Comparison of ENCODE assay signal across 1 cellular context in the genomic region with DNA sequence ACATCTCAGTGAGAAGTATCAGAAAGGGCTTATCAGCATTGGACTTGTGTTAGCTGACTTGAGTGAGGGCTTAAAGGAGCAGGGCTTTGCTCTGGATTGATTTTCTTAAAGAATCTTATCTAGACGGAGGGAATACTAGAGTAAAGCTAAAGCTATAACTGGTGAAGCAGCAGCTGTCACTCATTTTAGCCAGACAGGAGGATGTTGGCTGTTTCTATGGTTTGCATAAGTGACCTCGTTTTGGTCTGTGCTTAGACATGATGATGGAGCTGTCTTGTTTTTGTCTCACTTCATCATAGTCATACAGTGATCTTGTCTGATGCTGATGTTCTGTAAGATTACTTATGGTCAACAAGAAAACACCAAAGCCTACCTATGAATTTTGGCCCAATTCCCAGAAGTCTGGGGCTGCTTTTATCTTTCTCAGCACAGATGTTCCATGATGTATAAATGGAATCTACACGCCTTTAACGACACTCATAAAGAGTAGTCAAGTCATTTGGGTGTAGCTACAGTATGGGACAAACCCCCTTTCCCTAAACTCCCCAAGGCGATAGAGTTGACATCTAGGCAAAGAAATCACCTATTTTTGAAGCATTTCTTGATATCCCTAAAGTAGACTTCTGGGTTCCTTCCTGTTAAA.
A peak's percentile ranks its signal among the peaks of the same experiment; 100 is the strongest.
TF ChIP-seq lines count a peak whose summit lies in the region.

No MANE protein-coding gene starts in this region.

TF ChIP-seq in K562, 482 proteins besides CTCF, POLR2A, EP300 and RAD21 (continued from another document and continues in another):
- TF ChIP-seq, protein P1, sequence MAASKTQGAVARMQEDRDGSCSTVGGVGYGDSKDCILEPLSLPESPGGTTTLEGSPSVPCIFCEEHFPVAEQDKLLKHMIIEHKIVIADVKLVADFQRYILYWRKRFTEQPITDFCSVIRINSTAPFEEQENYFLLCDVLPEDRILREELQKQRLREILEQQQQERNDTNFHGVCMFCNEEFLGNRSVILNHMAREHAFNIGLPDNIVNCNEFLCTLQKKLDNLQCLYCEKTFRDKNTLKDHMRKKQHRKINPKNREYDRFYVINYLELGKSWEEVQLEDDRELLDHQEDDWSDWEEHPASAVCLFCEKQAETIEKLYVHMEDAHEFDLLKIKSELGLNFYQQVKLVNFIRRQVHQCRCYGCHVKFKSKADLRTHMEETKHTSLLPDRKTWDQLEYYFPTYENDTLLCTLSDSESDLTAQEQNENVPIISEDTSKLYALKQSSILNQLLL (CRISPR knock-in tag; IDR thresholded peaks at IDR 0.05; ENCODE audit: borderline replicate concordance) = no peak
- TF ChIP-seq MXI1 (IDR thresholded peaks at IDR 0.05; ENCODE audit: low read depth, low read length) (no peak), ZNF12 (CRISPR knock-in tag; IDR thresholded peaks at IDR 0.05) (no peak), RBFOX2 (IDR thresholded peaks at IDR 0.05; ENCODE audit: low read depth, low read length) (0 out of 2 replicates have a peak, but pooled peaks have one; percentile 20), CREM (IDR thresholded peaks at IDR 0.05; ENCODE audit: low read depth) (peak; percentile 56; the same call in 1 of the 2 replicates), KLF13 (tag; IDR thresholded peaks at IDR 0.05; ENCODE audit: borderline replicate concordance, low read depth) (no peak), PML (IDR thresholded peaks at IDR 0.05; ENCODE audit: low read length) (peak; percentile 59; the same call in 1 of the 2 replicates), ZNF507 (tag; conservative IDR thresholded peaks at IDR 0.05) (no peak), BRCA1 (IDR thresholded peaks at IDR 0.05) (no peak), BRCA1 (CRISPR knock-in tag; IDR thresholded peaks at IDR 0.05) (no peak), SMAD2 (IDR thresholded peaks at IDR 0.05; ENCODE audit: low read depth, low read length) (no peak), TAF9B (IDR thresholded peaks at IDR 0.05; ENCODE audit: partially characterized antibody) (peak; percentile 50), CSDE1 (IDR thresholded peaks at IDR 0.05) (no peak), ZNF184 (CRISPR knock-in tag; IDR thresholded peaks at IDR 0.05) (no peak), ZC3H11A (IDR thresholded peaks at IDR 0.05; ENCODE audit: low read depth, low read length) (no peak), NR1H2 (CRISPR knock-in tag; IDR thresholded peaks at IDR 0.05) (no peak), ZNF444 (CRISPR knock-in tag; IDR thresholded peaks at IDR 0.05) (no peak), ZFP36 (IDR thresholded peaks at IDR 0.05; ENCODE audit: low read depth, low read length, partially characterized antibody) (no peak), XRCC4 (IDR thresholded peaks at IDR 0.05; ENCODE audit: extremely low read depth, insufficient read depth, insufficient read length) (no peak), SRSF9 (IDR thresholded peaks at IDR 0.05; ENCODE audit: borderline replicate concordance, low read depth, low read length) (no peak), NFE2 (IDR thresholded peaks at IDR 0.05; ENCODE audit: low read depth) (peak; percentile 76), PCBP1 (IDR thresholded peaks at IDR 0.05; ENCODE audit: low read depth, low read length, poor library complexity, severe bottlenecking) (no peak), ZNF764 (CRISPR knock-in tag; IDR thresholded peaks at IDR 0.05; ENCODE audit: low read depth) (no peak), CBFA2T2 (conservative IDR thresholded peaks at IDR 0.05) (peak; percentile 85), CBX5 (IDR thresholded peaks at IDR 0.05; ENCODE audit: borderline replicate concordance, low read depth) (no peak), JUND (IDR thresholded peaks at IDR 0.05; ENCODE audit: borderline replicate concordance, low read depth, low read length) (peak; percentile 44), JUND (tag; IDR thresholded peaks at IDR 0.05; ENCODE audit: borderline replicate concordance, low read depth, low read length) (peak; percentile 76; the same call in 2 of the 3 replicates), U2AF1 (optimal IDR thresholded peaks at IDR 0.05; ENCODE audit: low read depth, low read length) (no peak), YY1 (IDR thresholded peaks at IDR 0.05; ENCODE audit: borderline replicate concordance in 1 of 3, control insufficient read depth in 1 of 3, extremely low read depth in 1 of 3, insufficient read depth in 3 of 3, insufficient read length in 1 of 3, insufficient replicate concordance in 2 of 3, low read depth in 1 of 3, low read length in 2 of 3) (no peak), ZNF79 (CRISPR knock-in tag; IDR thresholded peaks at IDR 0.05; ENCODE audit: low read depth) (no peak), KLF16 (IDR thresholded peaks at IDR 0.05) (0 out of 2 replicates have a peak, but pooled peaks have one; percentile 52), CHD2 (IDR thresholded peaks at IDR 0.05; ENCODE audit: low read depth, low read length) (no peak), XRCC3 (IDR thresholded peaks at IDR 0.05) (no peak), SMARCA5 (IDR thresholded peaks at IDR 0.05) (no peak), SIN3A (IDR thresholded peaks at IDR 0.05; ENCODE audit: borderline replicate concordance in 2 of 2, control insufficient read depth in 1 of 2, low read depth in 2 of 2, low read length in 2 of 2) (no peak), BRD9 (IDR thresholded peaks at IDR 0.05; ENCODE audit: low read depth, partially characterized antibody) (peak; percentile 68), MCM3 (IDR thresholded peaks at IDR 0.05) (no peak)
- TF ChIP-seq, protein P2, sequence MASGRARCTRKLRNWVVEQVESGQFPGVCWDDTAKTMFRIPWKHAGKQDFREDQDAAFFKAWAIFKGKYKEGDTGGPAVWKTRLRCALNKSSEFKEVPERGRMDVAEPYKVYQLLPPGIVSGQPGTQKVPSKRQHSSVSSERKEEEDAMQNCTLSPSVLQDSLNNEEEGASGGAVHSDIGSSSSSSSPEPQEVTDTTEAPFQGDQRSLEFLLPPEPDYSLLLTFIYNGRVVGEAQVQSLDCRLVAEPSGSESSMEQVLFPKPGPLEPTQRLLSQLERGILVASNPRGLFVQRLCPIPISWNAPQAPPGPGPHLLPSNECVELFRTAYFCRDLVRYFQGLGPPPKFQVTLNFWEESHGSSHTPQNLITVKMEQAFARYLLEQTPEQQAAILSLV (tag; IDR thresholded peaks at IDR 0.05) = no peak
- TF ChIP-seq, protein P3, sequence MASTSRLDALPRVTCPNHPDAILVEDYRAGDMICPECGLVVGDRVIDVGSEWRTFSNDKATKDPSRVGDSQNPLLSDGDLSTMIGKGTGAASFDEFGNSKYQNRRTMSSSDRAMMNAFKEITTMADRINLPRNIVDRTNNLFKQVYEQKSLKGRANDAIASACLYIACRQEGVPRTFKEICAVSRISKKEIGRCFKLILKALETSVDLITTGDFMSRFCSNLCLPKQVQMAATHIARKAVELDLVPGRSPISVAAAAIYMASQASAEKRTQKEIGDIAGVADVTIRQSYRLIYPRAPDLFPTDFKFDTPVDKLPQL (IDR thresholded peaks at IDR 0.05; ENCODE audit: extremely low read depth, insufficient read length) = no peak
- TF ChIP-seq, protein P4, sequence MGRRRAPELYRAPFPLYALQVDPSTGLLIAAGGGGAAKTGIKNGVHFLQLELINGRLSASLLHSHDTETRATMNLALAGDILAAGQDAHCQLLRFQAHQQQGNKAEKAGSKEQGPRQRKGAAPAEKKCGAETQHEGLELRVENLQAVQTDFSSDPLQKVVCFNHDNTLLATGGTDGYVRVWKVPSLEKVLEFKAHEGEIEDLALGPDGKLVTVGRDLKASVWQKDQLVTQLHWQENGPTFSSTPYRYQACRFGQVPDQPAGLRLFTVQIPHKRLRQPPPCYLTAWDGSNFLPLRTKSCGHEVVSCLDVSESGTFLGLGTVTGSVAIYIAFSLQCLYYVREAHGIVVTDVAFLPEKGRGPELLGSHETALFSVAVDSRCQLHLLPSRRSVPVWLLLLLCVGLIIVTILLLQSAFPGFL (CRISPR knock-in tag; IDR thresholded peaks at IDR 0.05) = no peak
- TF ChIP-seq, protein P5, sequence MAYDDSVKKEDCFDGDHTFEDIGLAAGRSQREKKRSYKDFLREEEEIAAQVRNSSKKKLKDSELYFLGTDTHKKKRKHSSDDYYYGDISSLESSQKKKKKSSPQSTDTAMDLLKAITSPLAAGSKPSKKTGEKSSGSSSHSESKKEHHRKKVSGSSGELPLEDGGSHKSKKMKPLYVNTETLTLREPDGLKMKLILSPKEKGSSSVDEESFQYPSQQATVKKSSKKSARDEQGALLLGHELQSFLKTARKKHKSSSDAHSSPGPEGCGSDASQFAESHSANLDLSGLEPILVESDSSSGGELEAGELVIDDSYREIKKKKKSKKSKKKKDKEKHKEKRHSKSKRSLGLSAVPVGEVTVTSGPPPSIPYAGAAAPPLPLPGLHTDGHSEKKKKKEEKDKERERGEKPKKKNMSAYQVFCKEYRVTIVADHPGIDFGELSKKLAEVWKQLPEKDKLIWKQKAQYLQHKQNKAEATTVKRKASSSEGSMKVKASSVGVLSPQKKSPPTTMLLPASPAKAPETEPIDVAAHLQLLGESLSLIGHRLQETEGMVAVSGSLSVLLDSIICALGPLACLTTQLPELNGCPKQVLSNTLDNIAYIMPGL (CRISPR knock-in tag; IDR thresholded peaks at IDR 0.05) = no peak
- TF ChIP-seq, protein P6, sequence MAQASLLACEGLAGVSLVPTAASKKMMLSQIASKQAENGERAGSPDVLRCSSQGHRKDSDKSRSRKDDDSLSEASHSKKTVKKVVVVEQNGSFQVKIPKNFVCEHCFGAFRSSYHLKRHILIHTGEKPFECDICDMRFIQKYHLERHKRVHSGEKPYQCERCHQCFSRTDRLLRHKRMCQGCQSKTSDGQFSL (CRISPR knock-in tag; IDR thresholded peaks at IDR 0.05) = no peak
- TF ChIP-seq, protein P6 (tag; IDR thresholded peaks at IDR 0.05) = no peak
- TF ChIP-seq, protein P7, sequence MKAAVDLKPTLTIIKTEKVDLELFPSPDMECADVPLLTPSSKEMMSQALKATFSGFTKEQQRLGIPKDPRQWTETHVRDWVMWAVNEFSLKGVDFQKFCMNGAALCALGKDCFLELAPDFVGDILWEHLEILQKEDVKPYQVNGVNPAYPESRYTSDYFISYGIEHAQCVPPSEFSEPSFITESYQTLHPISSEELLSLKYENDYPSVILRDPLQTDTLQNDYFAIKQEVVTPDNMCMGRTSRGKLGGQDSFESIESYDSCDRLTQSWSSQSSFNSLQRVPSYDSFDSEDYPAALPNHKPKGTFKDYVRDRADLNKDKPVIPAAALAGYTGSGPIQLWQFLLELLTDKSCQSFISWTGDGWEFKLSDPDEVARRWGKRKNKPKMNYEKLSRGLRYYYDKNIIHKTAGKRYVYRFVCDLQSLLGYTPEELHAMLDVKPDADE (conservative IDR thresholded peaks at IDR 0.05; ENCODE audit: control insufficient read depth, low read depth, low read length) = no peak
- TF ChIP-seq, protein P8, sequence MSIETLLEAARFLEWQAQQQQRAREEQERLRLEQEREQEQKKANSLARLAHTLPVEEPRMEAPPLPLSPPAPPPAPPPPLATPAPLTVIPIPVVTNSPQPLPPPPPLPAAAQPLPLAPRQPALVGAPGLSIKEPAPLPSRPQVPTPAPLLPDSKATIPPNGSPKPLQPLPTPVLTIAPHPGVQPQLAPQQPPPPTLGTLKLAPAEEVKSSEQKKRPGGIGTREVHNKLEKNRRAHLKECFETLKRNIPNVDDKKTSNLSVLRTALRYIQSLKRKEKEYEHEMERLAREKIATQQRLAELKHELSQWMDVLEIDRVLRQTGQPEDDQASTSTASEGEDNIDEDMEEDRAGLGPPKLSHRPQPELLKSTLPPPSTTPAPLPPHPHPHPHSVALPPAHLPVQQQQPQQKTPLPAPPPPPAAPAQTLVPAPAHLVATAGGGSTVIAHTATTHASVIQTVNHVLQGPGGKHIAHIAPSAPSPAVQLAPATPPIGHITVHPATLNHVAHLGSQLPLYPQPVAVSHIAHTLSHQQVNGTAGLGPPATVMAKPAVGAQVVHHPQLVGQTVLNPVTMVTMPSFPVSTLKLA (conservative IDR thresholded peaks at IDR 0.05) = peak; percentile 22 to 61; a peak in 2 of 4 replicates
- TF ChIP-seq, protein P9, sequence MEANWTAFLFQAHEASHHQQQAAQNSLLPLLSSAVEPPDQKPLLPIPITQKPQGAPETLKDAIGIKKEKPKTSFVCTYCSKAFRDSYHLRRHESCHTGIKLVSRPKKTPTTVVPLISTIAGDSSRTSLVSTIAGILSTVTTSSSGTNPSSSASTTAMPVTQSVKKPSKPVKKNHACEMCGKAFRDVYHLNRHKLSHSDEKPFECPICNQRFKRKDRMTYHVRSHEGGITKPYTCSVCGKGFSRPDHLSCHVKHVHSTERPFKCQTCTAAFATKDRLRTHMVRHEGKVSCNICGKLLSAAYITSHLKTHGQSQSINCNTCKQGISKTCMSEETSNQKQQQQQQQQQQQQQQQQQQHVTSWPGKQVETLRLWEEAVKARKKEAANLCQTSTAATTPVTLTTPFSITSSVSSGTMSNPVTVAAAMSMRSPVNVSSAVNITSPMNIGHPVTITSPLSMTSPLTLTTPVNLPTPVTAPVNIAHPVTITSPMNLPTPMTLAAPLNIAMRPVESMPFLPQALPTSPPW (CRISPR knock-in tag; IDR thresholded peaks at IDR 0.05) = peak; percentile 52; the same call in 1 of the 2 replicates
- TF ChIP-seq, protein P10, sequence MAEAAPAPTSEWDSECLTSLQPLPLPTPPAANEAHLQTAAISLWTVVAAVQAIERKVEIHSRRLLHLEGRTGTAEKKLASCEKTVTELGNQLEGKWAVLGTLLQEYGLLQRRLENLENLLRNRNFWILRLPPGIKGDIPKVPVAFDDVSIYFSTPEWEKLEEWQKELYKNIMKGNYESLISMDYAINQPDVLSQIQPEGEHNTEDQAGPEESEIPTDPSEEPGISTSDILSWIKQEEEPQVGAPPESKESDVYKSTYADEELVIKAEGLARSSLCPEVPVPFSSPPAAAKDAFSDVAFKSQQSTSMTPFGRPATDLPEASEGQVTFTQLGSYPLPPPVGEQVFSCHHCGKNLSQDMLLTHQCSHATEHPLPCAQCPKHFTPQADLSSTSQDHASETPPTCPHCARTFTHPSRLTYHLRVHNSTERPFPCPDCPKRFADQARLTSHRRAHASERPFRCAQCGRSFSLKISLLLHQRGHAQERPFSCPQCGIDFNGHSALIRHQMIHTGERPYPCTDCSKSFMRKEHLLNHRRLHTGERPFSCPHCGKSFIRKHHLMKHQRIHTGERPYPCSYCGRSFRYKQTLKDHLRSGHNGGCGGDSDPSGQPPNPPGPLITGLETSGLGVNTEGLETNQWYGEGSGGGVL (CRISPR knock-in tag; IDR thresholded peaks at IDR 0.05) = no peak
- TF ChIP-seq, protein P11, sequence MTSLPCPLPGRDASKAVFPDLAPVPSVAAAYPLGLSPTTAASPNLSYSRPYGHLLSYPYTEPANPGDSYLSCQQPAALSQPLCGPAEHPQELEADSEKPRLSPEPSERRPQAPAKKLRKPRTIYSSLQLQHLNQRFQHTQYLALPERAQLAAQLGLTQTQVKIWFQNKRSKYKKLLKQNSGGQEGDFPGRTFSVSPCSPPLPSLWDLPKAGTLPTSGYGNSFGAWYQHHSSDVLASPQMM (CRISPR knock-in tag; IDR thresholded peaks at IDR 0.05) = no peak
